1 cellular context compared by ENCODE assay signal in the genomic region with DNA sequence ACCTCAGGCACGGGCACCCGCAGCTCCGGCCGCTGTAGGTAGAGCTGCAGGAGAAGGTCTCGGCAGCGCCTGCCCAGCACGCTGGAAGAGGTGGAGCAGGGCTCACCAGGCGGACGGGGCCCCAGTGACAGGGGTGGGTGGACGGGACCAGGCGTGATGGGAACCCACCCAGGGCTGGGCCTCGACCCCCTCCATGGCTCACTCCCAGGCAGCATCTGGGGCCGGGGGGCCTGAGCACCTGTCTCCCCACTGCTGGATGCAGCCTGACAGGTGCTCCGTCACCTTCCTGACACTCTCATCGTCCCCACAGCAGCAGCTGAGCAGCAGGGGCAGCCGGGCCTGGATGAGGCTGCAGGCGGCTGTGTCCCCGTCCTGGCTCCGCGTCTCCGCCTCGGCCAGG.
TF ChIP-seq lines count a peak whose summit lies in the region.

No MANE protein-coding gene starts in this region.

TF ChIP-seq in HepG2, 621 proteins besides CTCF, POLR2A, EP300 and RAD21:
- TF ChIP-seq HNRNPLL (IDR thresholded peaks at IDR 0.05; ENCODE audit: low read depth, low read length, poor library complexity, severe bottlenecking) (peak; percentile 5), RBFOX2 (IDR thresholded peaks at IDR 0.05; ENCODE audit: low read depth, low read length) (0 out of 2 replicates have a peak, but pooled peaks have one; percentile 25)
- TF ChIP-seq, protein P1, sequence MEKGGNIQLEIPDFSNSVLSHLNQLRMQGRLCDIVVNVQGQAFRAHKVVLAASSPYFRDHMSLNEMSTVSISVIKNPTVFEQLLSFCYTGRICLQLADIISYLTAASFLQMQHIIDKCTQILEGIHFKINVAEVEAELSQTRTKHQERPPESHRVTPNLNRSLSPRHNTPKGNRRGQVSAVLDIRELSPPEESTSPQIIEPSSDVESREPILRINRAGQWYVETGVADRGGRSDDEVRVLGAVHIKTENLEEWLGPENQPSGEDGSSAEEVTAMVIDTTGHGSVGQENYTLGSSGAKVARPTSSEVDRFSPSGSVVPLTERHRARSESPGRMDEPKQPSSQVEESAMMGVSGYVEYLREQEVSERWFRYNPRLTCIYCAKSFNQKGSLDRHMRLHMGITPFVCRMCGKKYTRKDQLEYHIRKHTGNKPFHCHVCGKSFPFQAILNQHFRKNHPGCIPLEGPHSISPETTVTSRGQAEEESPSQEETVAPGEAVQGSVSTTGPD (CRISPR knock-in tag; IDR thresholded peaks at IDR 0.05), result no peak
TF ChIP-seq in HepG2: peak in this region for 2.
